Comparison of ENCODE assay signal across 8 cellular contexts in the genomic region with DNA sequence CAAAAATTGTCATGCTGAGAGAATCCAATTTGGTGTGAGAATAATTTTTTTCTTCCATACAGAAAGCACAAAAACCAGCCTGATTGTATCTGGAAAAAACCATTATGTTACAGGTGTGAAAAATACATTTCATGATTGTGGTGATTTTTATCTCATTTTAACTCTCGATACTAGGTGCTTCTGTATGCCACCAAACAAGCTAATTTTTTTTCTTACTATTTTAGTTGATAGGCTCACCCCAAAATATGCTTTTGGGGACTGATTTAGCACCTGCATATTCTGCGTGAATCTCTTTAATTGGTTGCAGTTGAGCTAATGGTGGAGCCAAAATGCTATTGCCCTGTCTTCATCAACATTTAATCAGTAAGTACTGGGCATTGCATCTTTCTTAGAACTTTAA. TPM values are rescaled to one million over a fixed set of nuclear protein-coding genes. Genes with fewer than 3 reads are reported as not detected.
DNase-seq lines count a peak whose midpoint lies in the region; ATAC-seq, FAIRE-seq and TF ChIP-seq lines count a peak whose summit lies in the region.

No MANE protein-coding gene starts in this region.

- no peak for DNase-seq in activated T-cell treated with anti-CD3 and anti-CD28 coated beads, Interleukin-2, amount 50 U/mL, for 72 hours
- DNase-seq in activated T-cell treated with anti-CD3 and anti-CD28 coated beads, Interleukin-2, amount 50 U/mL, for 48 hours = no peak
- no peak for DNase-seq in kidney
- DNase-seq in transverse colon = no peak
- no peak for DNase-seq in SK-N-DZ (ENCODE audit: low spot score)

- H3K27ac ChIP-seq in kidney (ENCODE audit: low read depth in 2 of 2, low read length in 2 of 2) = no peak overlapping the region
- peak overlapping the region; percentile 96 to 99 (median 98) for H3K27ac ChIP-seq in transverse colon

- H3K36me3 Mint-ChIP-seq in activated T-cell treated with anti-CD3 and anti-CD28 coated beads, Interleukin-2, amount 50 U/mL, for 72 hours (ENCODE audit: insufficient read depth in 2 of 2) = peaks cover 9 to 15% of the 10 kb centered on the region in 2 donors
- H3K36me3 Mint-ChIP-seq in activated T-helper 17 cell treated with anti-CD3 and anti-CD28 coated beads, Interleukin-2, amount 50 U/mL, for 72 hours (ENCODE audit: low read depth) = peaks cover 60% of the 10 kb centered on the region

- H3K27ac Mint-ChIP-seq in activated T-cell treated with anti-CD3 and anti-CD28 coated beads, Interleukin-2, amount 50 U/mL, for 72 hours = peak overlapping the region; percentile 98
- peak overlapping the region; percentile 49 for H3K27ac Mint-ChIP-seq in activated T-helper 17 cell treated with anti-CD3 and anti-CD28 coated beads, Interleukin-2, amount 50 U/mL, for 72 hours

- no peaks in the 10 kb centered on the region for H3K27me3 ChIP-seq in transverse colon

- H3K4me3 ChIP-seq in kidney (ENCODE audit: low read length in 2 of 2) = peak overlapping the region; percentile 82 to 85
- H3K4me3 ChIP-seq in transverse colon = peak overlapping the region in 3 of 4 donors; percentile 78 to 81 (median 80)

- ATAC-seq in activated T-cell treated with anti-CD3 and anti-CD28 coated beads, Interleukin-2, amount 50 U/mL, for 72 hours (replicated peaks in 1 of 2) = no peak
- ATAC-seq in activated T-helper 17 cell treated with anti-CD3 and anti-CD28 coated beads, Interleukin-2, amount 50 U/mL, for 72 hours (replicated peaks) = no peak
- no peak for ATAC-seq in HG02970 (IDR thresholded peaks at IDR 0.05; ENCODE audit: low FRiP score, unreplicated experiment)
- ATAC-seq in HG02588 (IDR thresholded peaks at IDR 0.05; ENCODE audit: unreplicated experiment) = no peak

- H3K9ac ChIP-seq in kidney (ENCODE audit: low read length in 2 of 2) = peak overlapping the region; percentile 27 to 97

- no peak for TF ChIP-seq POLR2A in transverse colon (IDR thresholded peaks at IDR 0.05)

- H3K9me3 Mint-ChIP-seq in activated T-cell treated with anti-CD3 and anti-CD28 coated beads, Interleukin-2, amount 50 U/mL, for 72 hours = no peaks in the 10 kb centered on the region
- H3K9me3 Mint-ChIP-seq in activated T-helper 17 cell treated with anti-CD3 and anti-CD28 coated beads, Interleukin-2, amount 50 U/mL, for 72 hours = no peaks in the 10 kb centered on the region

- H3K9me3 ChIP-seq in kidney (ENCODE audit: control insufficient read depth in 1 of 2, low read length in 2 of 2) = no peaks in the 10 kb centered on the region
- H3K9me3 ChIP-seq in transverse colon = no peaks in the 10 kb centered on the region

- in situ Hi-C loops in transverse colon (cut with MboI; ENCODE audit: low pct_ligation_motif_present in 1 of 4, low pct_unique_long_range_greater_than_20kb in 1 of 4, low sequenced_read_pairs in 3 of 4) = no loop called here

- no peak for TF ChIP-seq EP300 in transverse colon (IDR thresholded peaks at IDR 0.05; ENCODE audit: low read depth)

- H3K4me1 ChIP-seq in kidney (ENCODE audit: control insufficient read depth in 1 of 2, insufficient read depth in 1 of 2, low read depth in 1 of 2, low read length in 2 of 2) (peaks cover 6 to 24% of the 10 kb centered on the region in 2 donors), transverse colon (peaks cover 24 to 51% (median 33%) of the 10 kb centered on the region in 4 donors)

- no peak for FAIRE-seq in kidney (lab: Jason Lieb, UNC)

- H3K27me3 Mint-ChIP-seq in activated T-cell treated with anti-CD3 and anti-CD28 coated beads, Interleukin-2, amount 50 U/mL, for 72 hours (ENCODE audit: low read depth) = no peaks in the 10 kb centered on the region
- H3K27me3 Mint-ChIP-seq in activated T-helper 17 cell treated with anti-CD3 and anti-CD28 coated beads, Interleukin-2, amount 50 U/mL, for 72 hours = no peaks in the 10 kb centered on the region

- H3K4me3 Mint-ChIP-seq in activated T-cell treated with anti-CD3 and anti-CD28 coated beads, Interleukin-2, amount 50 U/mL, for 72 hours = peak overlapping the region; percentile 93 to 95
- peak overlapping the region; percentile 93 for H3K4me3 Mint-ChIP-seq in activated T-helper 17 cell treated with anti-CD3 and anti-CD28 coated beads, Interleukin-2, amount 50 U/mL, for 72 hours

- WGBS in transverse colon (ENCODE audit: low coverage in 1 of 2), 2 donors = 35 to 39% methylated on average over 2 of the region's 2 CpGs

- H3K4me1 Mint-ChIP-seq in activated T-cell treated with anti-CD3 and anti-CD28 coated beads, Interleukin-2, amount 50 U/mL, for 72 hours (ENCODE audit: low read depth) = peaks cover 44% of the 10 kb centered on the region
- H3K4me1 Mint-ChIP-seq in activated T-helper 17 cell treated with anti-CD3 and anti-CD28 coated beads, Interleukin-2, amount 50 U/mL, for 72 hours = peaks cover 27% of the 10 kb centered on the region

- TF ChIP-seq CTCF in kidney (IDR thresholded peaks at IDR 0.05; ENCODE audit: borderline replicate concordance, extremely low read depth, insufficient read depth) (no peak), transverse colon (IDR thresholded peaks at IDR 0.05) (no peak)

- intact Hi-C loops in kidney (cut with DNase I) (no loop called here), transverse colon (cut with DNase I; ENCODE audit: low total_unique reads) (no loop called here)

- H3K36me3 ChIP-seq in kidney (ENCODE audit: control insufficient read depth in 1 of 2, insufficient read depth in 2 of 2, low read length in 2 of 2) = no peaks in the 10 kb centered on the region
- no peaks in the 10 kb centered on the region for H3K36me3 ChIP-seq in transverse colon

RNA-seq across cellular contexts. Expression of gene DMTF1, which starts 1.9 kb away (rescaled TPM):
- total RNA-seq in activated T-cell treated with anti-CD3 and anti-CD28 coated beads, Interleukin-2, amount 50 U/mL, for 72 hours = 100 to 1,000 TPM in 1 of 2 donors, 10 to 100 TPM in 1; 90.0 to 103 TPM
- 100 to 1,000 TPM in 1 of 2 donors, 10 to 100 TPM in 1; 90.4 to 114 TPM for total RNA-seq in activated T-helper 17 cell treated with anti-CD3 and anti-CD28 coated beads, Interleukin-2, amount 50 U/mL, for 72 hours
- 88.6 TPM for total RNA-seq in kidney
- 23.6 TPM for polyA plus RNA-seq in kidney (ENCODE audit: insufficient read depth, low read depth, low replicate concordance)
- total RNA-seq in transverse colon = 100 to 1,000 TPM in 2 of 4 donors, 10 to 100 TPM in 2; 77.4 to 157 (median 121) TPM
- polyA plus RNA-seq in SK-N-DZ (2014; cell fraction: cytosol; rRNA removed) = 43.8 and 80.3 TPM in 2 replicates
- polyA plus RNA-seq in SK-N-DZ (2014; cell fraction: nucleus; rRNA removed) = 329 and 349 TPM in 2 replicates

Comparison
In these comparisons a context has a peak if more than half of its experiments do, and no peak if none do; other contexts are left out.
1. H3K27ac ChIP-seq: peak in transverse colon (4 of 4); none in kidney (0 of 2).